In the genomic region with DNA sequence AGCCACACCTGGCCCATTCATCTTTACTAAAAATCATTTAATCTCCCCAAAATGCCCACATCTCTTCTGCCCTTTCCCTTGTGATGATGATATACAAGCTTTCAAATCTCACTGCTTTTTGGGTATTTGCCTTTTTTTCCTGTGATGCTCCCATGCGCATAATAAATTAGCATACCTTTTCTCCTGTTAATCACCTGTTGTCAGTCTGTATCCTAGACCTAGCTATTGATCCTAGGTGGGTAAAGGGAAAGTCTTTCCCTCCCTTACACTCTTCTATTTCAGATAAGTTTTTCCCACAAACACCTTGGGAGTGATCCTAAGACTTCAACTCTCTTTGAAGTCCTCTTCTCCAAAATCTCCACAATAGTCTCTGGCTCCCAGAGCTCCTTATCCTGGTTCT, we compare ENCODE assay signal across 23 cellular contexts.
"Had no signal": no experiment of that assay in that cellular context is flagged by ENCODE, and none has a peak within 500 bp of the region (broad histone marks: within the 10 kb centered on the region; RNA-seq: fewer than 3 reads in every experiment).

No MANE protein-coding gene starts in this region.

- H3K4me3 ChIP-seq: dorsolateral prefrontal cortex, esophagus muscularis mucosa, gastrocnemius medialis, neural progenitor cell, ovary, tibial artery, upper lobe of left lung, uterus had no signal

- H3K36me3 ChIP-seq: esophagus muscularis mucosa, gastrocnemius medialis, neural progenitor cell, ovary, tibial artery, upper lobe of left lung, uterus had no signal

- H3K9ac ChIP-seq: neural progenitor cell had no signal

- H3K9me3 Mint-ChIP-seq: natural killer cell treated with Interleukin-12 subunit alpha and Interleukin-12 subunit beta and Interleukin-15 and Interleukin-18, amount 100 ng/mL, for 72 hours; stimulated activated effector memory CD8-positive, alpha-beta T cell treated with anti-CD3 and anti-CD28 coated beads, Interleukin-12 subunit alpha, Interleukin-12 subunit beta, amount 100 ng/mL, for 72 hours had no signal

- H3K4me1 ChIP-seq: esophagus muscularis mucosa, gastrocnemius medialis, neural progenitor cell, tibial artery, upper lobe of left lung, uterus had no signal

- H3K27ac ChIP-seq: dorsolateral prefrontal cortex, epithelial cell of prostate, esophagus muscularis mucosa, gastrocnemius medialis, neural progenitor cell, ovary, tibial artery, upper lobe of left lung, uterus had no signal

- H3K27ac Mint-ChIP-seq: mesothelial cell of epicardium; natural killer cell treated with Interleukin-12 subunit alpha and Interleukin-12 subunit beta and Interleukin-15 and Interleukin-18, amount 100 ng/mL, for 72 hours; neural progenitor cell; progenitor cell of endocrine pancreas; stimulated activated effector memory CD8-positive, alpha-beta T cell treated with anti-CD3 and anti-CD28 coated beads, Interleukin-12 subunit alpha, Interleukin-12 subunit beta, amount 100 ng/mL, for 72 hours had no signal

- DNase-seq: cortex of kidney; dorsolateral prefrontal cortex; effector CD8-positive, alpha-beta T cell; gastrocnemius medialis; kidney glomerular epithelial cell; nucleus accumbens; ovary; right cardiac atrium; stimulated activated CD4-positive, alpha-beta T cell treated with anti-CD3 and anti-CD28 coated beads, Interleukin-4, amount 100 ng/mL, for 1 hour; stimulated activated CD8-positive, alpha-beta memory T cell treated with anti-CD3 and anti-CD28 coated beads, Interleukin-4, amount 100 ng/mL, for 48 hours; stimulated activated naive CD8-positive, alpha-beta T cell treated with anti-CD3 and anti-CD28 coated beads, Interleukin-15, Interleukin-2, amounts not matched to agents 100 U/mL and 50 U/mL, for 24 hours; tibial artery; upper lobe of left lung; uterus had no signal

- H3K4me2 ChIP-seq: neural progenitor cell had no signal

- H3K27me3 ChIP-seq: dorsolateral prefrontal cortex, esophagus muscularis mucosa, gastrocnemius medialis, neural progenitor cell, ovary, tibial artery, upper lobe of left lung, uterus had no signal

- H3K4me3 Mint-ChIP-seq: mesothelial cell of epicardium; natural killer cell treated with Interleukin-12 subunit alpha and Interleukin-12 subunit beta and Interleukin-15 and Interleukin-18, amount 100 ng/mL, for 72 hours; neural progenitor cell; stimulated activated effector memory CD8-positive, alpha-beta T cell treated with anti-CD3 and anti-CD28 coated beads, Interleukin-12 subunit alpha, Interleukin-12 subunit beta, amount 100 ng/mL, for 72 hours had no signal

- H3K27me3 Mint-ChIP-seq: natural killer cell treated with Interleukin-12 subunit alpha and Interleukin-12 subunit beta and Interleukin-15 and Interleukin-18, amount 100 ng/mL, for 72 hours; progenitor cell of endocrine pancreas had no signal

- H3K4me1 Mint-ChIP-seq: neural progenitor cell; stimulated activated effector memory CD8-positive, alpha-beta T cell treated with anti-CD3 and anti-CD28 coated beads, Interleukin-12 subunit alpha, Interleukin-12 subunit beta, amount 100 ng/mL, for 72 hours had no signal

- FAIRE-seq: endometrium, islet of Langerhans had no signal

- H3K36me3 Mint-ChIP-seq: mesothelial cell of epicardium; natural killer cell treated with Interleukin-12 subunit alpha and Interleukin-12 subunit beta and Interleukin-15 and Interleukin-18, amount 100 ng/mL, for 72 hours; neural progenitor cell; stimulated activated effector memory CD8-positive, alpha-beta T cell treated with anti-CD3 and anti-CD28 coated beads, Interleukin-12 subunit alpha, Interleukin-12 subunit beta, amount 100 ng/mL, for 72 hours had no signal

- H2AFZ ChIP-seq: neural progenitor cell had no signal

- H3K9me3 ChIP-seq: esophagus muscularis mucosa, gastrocnemius medialis, ovary, tibial artery, upper lobe of left lung, uterus had no signal

- ATAC-seq: gastrocnemius medialis; natural killer cell treated with Interleukin-12 subunit alpha and Interleukin-12 subunit beta and Interleukin-15 and Interleukin-18, amount 100 ng/mL, for 72 hours; right cardiac atrium; stimulated activated effector memory CD8-positive, alpha-beta T cell treated with anti-CD3 and anti-CD28 coated beads, Interleukin-12 subunit alpha, Interleukin-12 subunit beta, amount 100 ng/mL, for 72 hours; stimulated activated naive CD8-positive, alpha-beta T cell treated with anti-CD3 and anti-CD28 coated beads, Interleukin-15, Interleukin-2, amounts not matched to agents 100 U/mL and 50 U/mL, for 24 hours had no signal
